Comparison of ENCODE assay signal across 1 cellular context in the genomic region with DNA sequence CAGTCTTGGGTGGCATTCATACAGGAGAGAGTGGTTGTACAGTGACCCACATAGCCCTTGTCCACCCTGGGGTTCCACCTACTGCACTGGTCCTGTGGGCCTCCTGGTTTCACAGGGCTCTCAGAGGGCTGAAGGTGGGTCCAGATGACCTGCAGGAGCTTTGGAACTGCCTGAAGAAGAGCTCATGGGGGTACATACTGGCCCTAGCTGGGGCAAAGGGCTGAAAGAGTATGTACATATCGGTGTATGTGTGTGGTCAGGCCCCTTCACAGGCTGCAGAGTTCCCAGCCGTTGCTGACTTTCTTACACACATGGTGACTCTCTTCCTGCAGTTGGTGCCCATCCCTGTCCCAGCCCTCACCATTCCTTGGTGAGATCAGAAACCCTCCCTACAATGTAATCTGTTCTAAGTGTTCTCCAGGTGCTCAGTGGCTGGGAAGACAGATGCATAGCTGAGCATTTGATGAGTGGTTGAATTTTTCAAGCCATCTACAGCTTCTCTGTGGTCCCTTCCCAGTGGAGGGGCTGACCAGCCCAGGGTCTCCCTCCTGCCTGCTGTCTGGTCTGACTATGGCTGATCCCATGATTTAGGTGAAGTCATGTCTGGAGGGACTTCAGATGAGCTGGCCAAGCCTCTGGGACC.
TF ChIP-seq lines count a peak whose summit lies in the region.

No MANE protein-coding gene starts in this region.

TF ChIP-seq in HepG2, 621 proteins besides CTCF, POLR2A, EP300 and RAD21 (continues in another document):
- TF ChIP-seq ARNTL (CRISPR knock-in tag; IDR thresholded peaks at IDR 0.05) (no peak), CCAR2 (optimal IDR thresholded peaks at IDR 0.05; ENCODE audit: low read depth, low read length) (no peak), NFE2L1 (CRISPR knock-in tag; IDR thresholded peaks at IDR 0.05; ENCODE audit: borderline replicate concordance) (no peak), CHCHD3 (CRISPR knock-in tag; IDR thresholded peaks at IDR 0.05) (0 out of 2 replicates have a peak, but pooled peaks have one; percentile 8), ARID2 (CRISPR knock-in tag; IDR thresholded peaks at IDR 0.05; ENCODE audit: borderline replicate concordance) (0 out of 2 replicates have a peak, but pooled peaks have one; percentile 41), DNMT1 (CRISPR knock-in tag; IDR thresholded peaks at IDR 0.05) (no peak), XRCC5 (optimal IDR thresholded peaks at IDR 0.05; ENCODE audit: low read length) (peak; percentile 23), MZF1 (CRISPR knock-in tag; IDR thresholded peaks at IDR 0.05; ENCODE audit: borderline replicate concordance) (0 out of 2 replicates have a peak, but pooled peaks have one; percentile 40), ZNF557 (CRISPR knock-in tag; IDR thresholded peaks at IDR 0.05) (no peak), ZNF678 (CRISPR knock-in tag; IDR thresholded peaks at IDR 0.05) (no peak), BORCS8-MEF2B (CRISPR knock-in tag; IDR thresholded peaks at IDR 0.05) (0 out of 2 replicates have a peak, but pooled peaks have one; percentile 67), ZBTB38 (CRISPR knock-in tag; IDR thresholded peaks at IDR 0.05) (peak; percentile 33; the same call in 1 of the 2 replicates), FOXA3 (CRISPR knock-in tag; IDR thresholded peaks at IDR 0.05) (no peak), ZBTB26 (CRISPR knock-in tag; IDR thresholded peaks at IDR 0.05; ENCODE audit: borderline replicate concordance) (no peak), KAT8 (CRISPR knock-in tag; IDR thresholded peaks at IDR 0.05) (no peak), ZNF556 (CRISPR knock-in tag; IDR thresholded peaks at IDR 0.05; ENCODE audit: borderline replicate concordance) (no peak), ZBTB7A (CRISPR knock-in tag; IDR thresholded peaks at IDR 0.05) (no peak), FOXC1 (CRISPR knock-in tag; IDR thresholded peaks at IDR 0.05; ENCODE audit: borderline replicate concordance) (no peak), ARID3A (IDR thresholded peaks at IDR 0.05; ENCODE audit: low read depth, low read length) (no peak), ZMYM2 (CRISPR knock-in tag; IDR thresholded peaks at IDR 0.05) (no peak), JARID2 (CRISPR knock-in tag; IDR thresholded peaks at IDR 0.05; ENCODE audit: insufficient replicate concordance) (no peak), ZNF468 (CRISPR knock-in tag; IDR thresholded peaks at IDR 0.05) (no peak)
- TF ChIP-seq, protein P1, sequence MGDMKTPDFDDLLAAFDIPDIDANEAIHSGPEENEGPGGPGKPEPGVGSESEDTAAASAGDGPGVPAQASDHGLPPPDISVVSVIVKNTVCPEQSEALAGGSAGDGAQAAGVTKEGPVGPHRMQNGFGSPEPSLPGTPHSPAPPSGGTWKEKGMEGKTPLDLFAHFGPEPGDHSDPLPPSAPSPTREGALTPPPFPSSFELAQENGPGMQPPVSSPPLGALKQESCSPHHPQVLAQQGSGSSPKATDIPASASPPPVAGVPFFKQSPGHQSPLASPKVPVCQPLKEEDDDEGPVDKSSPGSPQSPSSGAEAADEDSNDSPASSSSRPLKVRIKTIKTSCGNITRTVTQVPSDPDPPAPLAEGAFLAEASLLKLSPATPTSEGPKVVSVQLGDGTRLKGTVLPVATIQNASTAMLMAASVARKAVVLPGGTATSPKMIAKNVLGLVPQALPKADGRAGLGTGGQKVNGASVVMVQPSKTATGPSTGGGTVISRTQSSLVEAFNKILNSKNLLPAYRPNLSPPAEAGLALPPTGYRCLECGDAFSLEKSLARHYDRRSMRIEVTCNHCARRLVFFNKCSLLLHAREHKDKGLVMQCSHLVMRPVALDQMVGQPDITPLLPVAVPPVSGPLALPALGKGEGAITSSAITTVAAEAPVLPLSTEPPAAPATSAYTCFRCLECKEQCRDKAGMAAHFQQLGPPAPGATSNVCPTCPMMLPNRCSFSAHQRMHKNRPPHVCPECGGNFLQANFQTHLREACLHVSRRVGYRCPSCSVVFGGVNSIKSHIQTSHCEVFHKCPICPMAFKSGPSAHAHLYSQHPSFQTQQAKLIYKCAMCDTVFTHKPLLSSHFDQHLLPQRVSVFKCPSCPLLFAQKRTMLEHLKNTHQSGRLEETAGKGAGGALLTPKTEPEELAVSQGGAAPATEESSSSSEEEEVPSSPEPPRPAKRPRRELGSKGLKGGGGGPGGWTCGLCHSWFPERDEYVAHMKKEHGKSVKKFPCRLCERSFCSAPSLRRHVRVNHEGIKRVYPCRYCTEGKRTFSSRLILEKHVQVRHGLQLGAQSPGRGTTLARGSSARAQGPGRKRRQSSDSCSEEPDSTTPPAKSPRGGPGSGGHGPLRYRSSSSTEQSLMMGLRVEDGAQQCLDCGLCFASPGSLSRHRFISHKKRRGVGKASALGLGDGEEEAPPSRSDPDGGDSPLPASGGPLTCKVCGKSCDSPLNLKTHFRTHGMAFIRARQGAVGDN (CRISPR knock-in tag; IDR thresholded peaks at IDR 0.05) = peak; percentile 38; the same call in 1 of the 2 replicates
- TF ChIP-seq, protein P2, sequence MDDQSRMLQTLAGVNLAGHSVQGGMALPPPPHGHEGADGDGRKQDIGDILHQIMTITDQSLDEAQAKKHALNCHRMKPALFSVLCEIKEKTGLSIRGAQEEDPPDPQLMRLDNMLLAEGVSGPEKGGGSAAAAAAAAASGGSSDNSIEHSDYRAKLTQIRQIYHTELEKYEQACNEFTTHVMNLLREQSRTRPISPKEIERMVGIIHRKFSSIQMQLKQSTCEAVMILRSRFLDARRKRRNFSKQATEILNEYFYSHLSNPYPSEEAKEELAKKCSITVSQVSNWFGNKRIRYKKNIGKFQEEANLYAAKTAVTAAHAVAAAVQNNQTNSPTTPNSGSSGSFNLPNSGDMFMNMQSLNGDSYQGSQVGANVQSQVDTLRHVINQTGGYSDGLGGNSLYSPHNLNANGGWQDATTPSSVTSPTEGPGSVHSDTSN (CRISPR knock-in tag; IDR thresholded peaks at IDR 0.05; ENCODE audit: borderline replicate concordance) = no peak
- TF ChIP-seq, protein P3, sequence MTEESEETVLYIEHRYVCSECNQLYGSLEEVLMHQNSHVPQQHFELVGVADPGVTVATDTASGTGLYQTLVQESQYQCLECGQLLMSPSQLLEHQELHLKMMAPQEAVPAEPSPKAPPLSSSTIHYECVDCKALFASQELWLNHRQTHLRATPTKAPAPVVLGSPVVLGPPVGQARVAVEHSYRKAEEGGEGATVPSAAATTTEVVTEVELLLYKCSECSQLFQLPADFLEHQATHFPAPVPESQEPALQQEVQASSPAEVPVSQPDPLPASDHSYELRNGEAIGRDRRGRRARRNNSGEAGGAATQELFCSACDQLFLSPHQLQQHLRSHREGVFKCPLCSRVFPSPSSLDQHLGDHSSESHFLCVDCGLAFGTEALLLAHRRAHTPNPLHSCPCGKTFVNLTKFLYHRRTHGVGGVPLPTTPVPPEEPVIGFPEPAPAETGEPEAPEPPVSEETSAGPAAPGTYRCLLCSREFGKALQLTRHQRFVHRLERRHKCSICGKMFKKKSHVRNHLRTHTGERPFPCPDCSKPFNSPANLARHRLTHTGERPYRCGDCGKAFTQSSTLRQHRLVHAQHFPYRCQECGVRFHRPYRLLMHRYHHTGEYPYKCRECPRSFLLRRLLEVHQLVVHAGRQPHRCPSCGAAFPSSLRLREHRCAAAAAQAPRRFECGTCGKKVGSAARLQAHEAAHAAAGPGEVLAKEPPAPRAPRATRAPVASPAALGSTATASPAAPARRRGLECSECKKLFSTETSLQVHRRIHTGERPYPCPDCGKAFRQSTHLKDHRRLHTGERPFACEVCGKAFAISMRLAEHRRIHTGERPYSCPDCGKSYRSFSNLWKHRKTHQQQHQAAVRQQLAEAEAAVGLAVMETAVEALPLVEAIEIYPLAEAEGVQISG (CRISPR knock-in tag; IDR thresholded peaks at IDR 0.05) = peak; percentile 42; the same call in 1 of the 2 replicates
- TF ChIP-seq, protein P4, sequence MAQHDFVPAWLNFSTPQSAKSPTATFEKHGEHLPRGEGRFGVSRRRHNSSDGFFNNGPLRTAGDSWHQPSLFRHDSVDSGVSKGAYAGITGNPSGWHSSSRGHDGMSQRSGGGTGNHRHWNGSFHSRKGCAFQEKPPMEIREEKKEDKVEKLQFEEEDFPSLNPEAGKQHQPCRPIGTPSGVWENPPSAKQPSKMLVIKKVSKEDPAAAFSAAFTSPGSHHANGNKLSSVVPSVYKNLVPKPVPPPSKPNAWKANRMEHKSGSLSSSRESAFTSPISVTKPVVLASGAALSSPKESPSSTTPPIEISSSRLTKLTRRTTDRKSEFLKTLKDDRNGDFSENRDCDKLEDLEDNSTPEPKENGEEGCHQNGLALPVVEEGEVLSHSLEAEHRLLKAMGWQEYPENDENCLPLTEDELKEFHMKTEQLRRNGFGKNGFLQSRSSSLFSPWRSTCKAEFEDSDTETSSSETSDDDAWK (CRISPR knock-in tag; IDR thresholded peaks at IDR 0.05) = no peak
- TF ChIP-seq, protein P5, sequence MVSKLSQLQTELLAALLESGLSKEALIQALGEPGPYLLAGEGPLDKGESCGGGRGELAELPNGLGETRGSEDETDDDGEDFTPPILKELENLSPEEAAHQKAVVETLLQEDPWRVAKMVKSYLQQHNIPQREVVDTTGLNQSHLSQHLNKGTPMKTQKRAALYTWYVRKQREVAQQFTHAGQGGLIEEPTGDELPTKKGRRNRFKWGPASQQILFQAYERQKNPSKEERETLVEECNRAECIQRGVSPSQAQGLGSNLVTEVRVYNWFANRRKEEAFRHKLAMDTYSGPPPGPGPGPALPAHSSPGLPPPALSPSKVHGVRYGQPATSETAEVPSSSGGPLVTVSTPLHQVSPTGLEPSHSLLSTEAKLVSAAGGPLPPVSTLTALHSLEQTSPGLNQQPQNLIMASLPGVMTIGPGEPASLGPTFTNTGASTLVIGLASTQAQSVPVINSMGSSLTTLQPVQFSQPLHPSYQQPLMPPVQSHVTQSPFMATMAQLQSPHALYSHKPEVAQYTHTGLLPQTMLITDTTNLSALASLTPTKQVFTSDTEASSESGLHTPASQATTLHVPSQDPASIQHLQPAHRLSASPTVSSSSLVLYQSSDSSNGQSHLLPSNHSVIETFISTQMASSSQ (IDR thresholded peaks at IDR 0.05; ENCODE audit: low read depth) = no peak
- TF ChIP-seq, protein P5 (CRISPR knock-in tag; IDR thresholded peaks at IDR 0.05; ENCODE audit: borderline replicate concordance) = no peak
- TF ChIP-seq, protein P6, sequence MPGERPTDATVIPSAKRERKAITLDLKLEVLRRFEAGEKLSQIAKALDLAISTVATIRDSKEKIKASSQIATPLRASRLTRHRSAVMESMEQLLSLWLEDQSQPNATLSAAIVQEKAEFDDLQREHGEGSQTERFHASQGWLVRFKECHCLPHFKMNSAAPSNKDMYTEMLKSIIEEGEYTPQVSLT (CRISPR knock-in tag; IDR thresholded peaks at IDR 0.05; ENCODE audit: borderline replicate concordance, low read depth) = no peak
- TF ChIP-seq, protein P7, sequence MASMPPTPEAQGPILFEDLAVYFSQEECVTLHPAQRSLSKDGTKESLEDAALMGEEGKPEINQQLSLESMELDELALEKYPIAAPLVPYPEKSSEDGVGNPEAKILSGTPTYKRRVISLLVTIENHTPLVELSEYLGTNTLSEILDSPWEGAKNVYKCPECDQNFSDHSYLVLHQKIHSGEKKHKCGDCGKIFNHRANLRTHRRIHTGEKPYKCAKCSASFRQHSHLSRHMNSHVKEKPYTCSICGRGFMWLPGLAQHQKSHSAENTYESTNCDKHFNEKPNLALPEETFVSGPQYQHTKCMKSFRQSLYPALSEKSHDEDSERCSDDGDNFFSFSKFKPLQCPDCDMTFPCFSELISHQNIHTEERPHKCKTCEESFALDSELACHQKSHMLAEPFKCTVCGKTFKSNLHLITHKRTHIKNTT (CRISPR knock-in tag; IDR thresholded peaks at IDR 0.05) = no peak
- TF ChIP-seq, protein P8, sequence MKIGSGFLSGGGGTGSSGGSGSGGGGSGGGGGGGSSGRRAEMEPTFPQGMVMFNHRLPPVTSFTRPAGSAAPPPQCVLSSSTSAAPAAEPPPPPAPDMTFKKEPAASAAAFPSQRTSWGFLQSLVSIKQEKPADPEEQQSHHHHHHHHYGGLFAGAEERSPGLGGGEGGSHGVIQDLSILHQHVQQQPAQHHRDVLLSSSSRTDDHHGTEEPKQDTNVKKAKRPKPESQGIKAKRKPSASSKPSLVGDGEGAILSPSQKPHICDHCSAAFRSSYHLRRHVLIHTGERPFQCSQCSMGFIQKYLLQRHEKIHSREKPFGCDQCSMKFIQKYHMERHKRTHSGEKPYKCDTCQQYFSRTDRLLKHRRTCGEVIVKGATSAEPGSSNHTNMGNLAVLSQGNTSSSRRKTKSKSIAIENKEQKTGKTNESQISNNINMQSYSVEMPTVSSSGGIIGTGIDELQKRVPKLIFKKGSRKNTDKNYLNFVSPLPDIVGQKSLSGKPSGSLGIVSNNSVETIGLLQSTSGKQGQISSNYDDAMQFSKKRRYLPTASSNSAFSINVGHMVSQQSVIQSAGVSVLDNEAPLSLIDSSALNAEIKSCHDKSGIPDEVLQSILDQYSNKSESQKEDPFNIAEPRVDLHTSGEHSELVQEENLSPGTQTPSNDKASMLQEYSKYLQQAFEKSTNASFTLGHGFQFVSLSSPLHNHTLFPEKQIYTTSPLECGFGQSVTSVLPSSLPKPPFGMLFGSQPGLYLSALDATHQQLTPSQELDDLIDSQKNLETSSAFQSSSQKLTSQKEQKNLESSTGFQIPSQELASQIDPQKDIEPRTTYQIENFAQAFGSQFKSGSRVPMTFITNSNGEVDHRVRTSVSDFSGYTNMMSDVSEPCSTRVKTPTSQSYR (CRISPR knock-in tag; IDR thresholded peaks at IDR 0.05; ENCODE audit: borderline replicate concordance) = no peak
